Comparison of ENCODE assay signal across 8 cellular contexts in genomic region chr11:8717876-8718753, GRCh38. TPM values are rescaled to one million over a fixed set of nuclear protein-coding genes. Genes with fewer than 3 reads are reported as not detected.
DNase-seq lines count a peak whose midpoint lies in the region; ATAC-seq and TF ChIP-seq lines count a peak whose summit lies in the region.

No MANE protein-coding gene starts in this region.

- in situ Hi-C loops in gastrocnemius medialis (cut with MboI; ENCODE audit: low sequenced_read_pairs in 4 of 4) = no loop called here

- DNase-seq in SJCRH30 (peak; percentile 19 to 28), gastrocnemius medialis (peak; percentile 15 to 61), KG1 (lab: John Stamatoyannopoulos, UW) (no peak)
- DNase-seq in stimulated activated CD4-positive, alpha-beta T cell treated with anti-CD3 and anti-CD28 coated beads, Interleukin-4, amount 100 ng/mL, for 24 hours = no peak
- DNase-seq in stimulated activated CD4-positive, alpha-beta T cell treated with anti-CD3 and anti-CD28 coated beads, Interleukin-1b, Interleukin-23, amount 100 ng/mL, for 48 hours = no peak

- no peak for TF ChIP-seq EP300 in gastroesophageal sphincter (IDR thresholded peaks at IDR 0.05)

- no peak for TF ChIP-seq POLR2A in gastroesophageal sphincter (IDR thresholded peaks at IDR 0.05)
- no peak for TF ChIP-seq POLR2A in gastrocnemius medialis (IDR thresholded peaks at IDR 0.05)

- peaks cover 48% of the 10 kb centered on the region for H3K4me1 ChIP-seq in SJCRH30
- H3K4me1 ChIP-seq in gastroesophageal sphincter = peaks cover 50 to 100% (median 72%) of the 10 kb centered on the region in 3 donors
- peaks cover 68 to 69% of the 10 kb centered on the region in 2 donors for H3K4me1 ChIP-seq in gastrocnemius medialis

- H3K27ac ChIP-seq in SJCRH30 (peak overlapping the region; percentile 54; the same call in 1 of the 2 replicates), gastroesophageal sphincter (peak overlapping the region; percentile 89 to 97 (median 96)), gastrocnemius medialis (peak overlapping the region; percentile 69 to 79 (median 76))

- no peak for TF ChIP-seq CTCF in gastroesophageal sphincter (IDR thresholded peaks at IDR 0.05)
- no peak for TF ChIP-seq CTCF in gastrocnemius medialis (IDR thresholded peaks at IDR 0.05 in 4 of 5, conservative IDR thresholded peaks at IDR 0.05 in 1 of 5)

- WGBS in gastroesophageal sphincter (ENCODE audit: low coverage in 1 of 2), 2 donors = 28 to 33% methylated on average over 1 to 3 of the region's 11 CpGs

- intact Hi-C loops in gastrocnemius medialis (cut with DNase I; ENCODE audit: low total_unique reads) = loop anchor here (5.0 kb wide), 2 partner anchors 36 to 94 kb away; partner anchors contain the start of genes RPL27A and TRIM66

- peak; percentile 49 for ATAC-seq in GM21423 (IDR thresholded peaks at IDR 0.05; ENCODE audit: unreplicated experiment)
- ATAC-seq in gastroesophageal sphincter = peak; percentile 39
- ATAC-seq in gastrocnemius medialis = peak; percentile 41 to 58
- ATAC-seq in GM18873 (IDR thresholded peaks at IDR 0.05; ENCODE audit: low FRiP score, unreplicated experiment) = no peak

- H3K4me3 ChIP-seq in SJCRH30 = no peak overlapping the region
- no peak overlapping the region for H3K4me3 ChIP-seq in gastroesophageal sphincter
- H3K4me3 ChIP-seq in gastrocnemius medialis = peak overlapping the region in 1 of 4 donors; percentile 15

- H3K9me3 ChIP-seq in SJCRH30 (replicated peaks) (no peaks in the 10 kb centered on the region), gastroesophageal sphincter (no peaks in the 10 kb centered on the region), gastrocnemius medialis (no peaks in the 10 kb centered on the region)

- no peaks in the 10 kb centered on the region for H3K27me3 ChIP-seq in SJCRH30
- no peaks in the 10 kb centered on the region for H3K27me3 ChIP-seq in gastroesophageal sphincter
- no peaks in the 10 kb centered on the region for H3K27me3 ChIP-seq in gastrocnemius medialis

- peaks cover 35% of the 10 kb centered on the region for H3K36me3 ChIP-seq in SJCRH30
- peaks cover 0 to 39% of the 10 kb centered on the region in 2 donors for H3K36me3 ChIP-seq in gastroesophageal sphincter
- no peaks in the 10 kb centered on the region for H3K36me3 ChIP-seq in gastrocnemius medialis

RNA-seq across cellular contexts. Expression of gene RPL27A, which starts 35.5 kb away (rescaled TPM):
- total RNA-seq in SJCRH30 (2014; rRNA removed; shearing (Covaris generic)) = 1,468 and 1,571 TPM in 2 replicates
- total RNA-seq in gastroesophageal sphincter (1,000 to 10,000 TPM in 1 of 4 donors, 100 to 1,000 TPM in 3; 706 to 1,423 (median 903) TPM), gastrocnemius medialis (100 to 1,000 TPM; 598 to 693 (median 633) TPM)

RNA-seq across cellular contexts. Expression of gene TRIM66, which starts 35.6 kb away (rescaled TPM):
- 2.0 and 3.5 TPM in 2 replicates for total RNA-seq in SJCRH30 (2014; rRNA removed; shearing (Covaris generic))
- total RNA-seq in gastroesophageal sphincter = 10 to 100 TPM in 1 of 4 donors, 1 to 10 TPM in 3; 1.4 to 12.9 (median 3.1) TPM
- total RNA-seq in gastrocnemius medialis = 1 to 10 TPM in 2 of 4 donors, under 1 TPM in 2; 0.55 to 6.5 (median 1.1) TPM

Comparison
In these comparisons a context has a peak if more than half of its experiments do, and no peak if none do; other contexts are left out.
1. DNase-seq: peak in SJCRH30 (2 of 2) and gastrocnemius medialis (2 of 2); none in stimulated activated CD4-positive, alpha-beta T cell treated with anti-CD3 and anti-CD28 coated beads, Interleukin-4, amount 100 ng/mL, for 24 hours (single experiment), KG1 (single experiment) and stimulated activated CD4-positive, alpha-beta T cell treated with anti-CD3 and anti-CD28 coated beads, Interleukin-1b, Interleukin-23, amount 100 ng/mL, for 48 hours (single experiment).
2. Peak in every context shown above with its lines, with median percentiles within 50 percentile points of each other: H3K27ac ChIP-seq.